In the genomic region with DNA sequence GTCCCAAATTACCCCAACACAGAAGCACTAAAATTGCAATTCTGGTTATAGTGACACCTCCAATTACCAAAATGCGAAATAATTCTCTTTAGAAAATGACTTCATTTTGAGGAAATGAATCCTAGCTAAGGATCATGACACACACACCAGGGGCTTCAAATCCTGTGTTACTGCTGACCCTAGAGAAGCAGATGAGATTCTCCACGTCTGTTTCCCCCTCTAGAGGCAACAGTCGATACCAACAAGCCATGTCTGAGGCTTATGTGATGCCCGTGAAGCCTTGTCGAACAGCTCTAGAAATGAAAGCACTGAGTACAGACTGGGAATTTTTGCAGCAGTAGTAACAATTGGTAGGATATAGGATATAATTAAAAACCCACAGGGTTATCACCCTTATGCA, we compare ENCODE assay signal across 16 cellular contexts.
DNase-seq lines count a peak whose midpoint lies in the region; ATAC-seq and TF ChIP-seq lines count a peak whose summit lies in the region.
"Had no signal": no experiment of that assay in that cellular context is flagged by ENCODE, and none has a peak within 500 bp of the region (broad histone marks: within the 10 kb centered on the region; RNA-seq: fewer than 3 reads in every experiment).

No MANE protein-coding gene starts in this region.

- H3K27ac Mint-ChIP-seq in endothelial cell (ENCODE audit: unreplicated experiment) (no peak overlapping the region), neural progenitor cell (no peak overlapping the region)
- H3K27ac Mint-ChIP-seq: activated naive CD4-positive, alpha-beta T cell treated with anti-CD3 and anti-CD28 coated beads for 36 hours; dendritic cell treated with granulocyte-macrophage colony-stimulating factor and Interleukin-4, amounts not matched to agents 40 ng/mL and 50 ng/mL, for 4 days; naive B cell had no signal

- no peak overlapping the region for H3K4me2 ChIP-seq in neural progenitor cell

- no peaks in the 10 kb centered on the region for H3K36me3 Mint-ChIP-seq in endothelial cell (ENCODE audit: low read depth, unreplicated experiment)
- no peaks in the 10 kb centered on the region for H3K36me3 Mint-ChIP-seq in neural progenitor cell

- H3K79me2 ChIP-seq in neural progenitor cell (ENCODE audit: low read depth): no peaks in the 10 kb centered on the region

- no peaks in the 10 kb centered on the region for H4K20me1 ChIP-seq in neural progenitor cell (ENCODE audit: low read depth)

- H3K27ac ChIP-seq in neural progenitor cell: no peak overlapping the region
- H3K27ac ChIP-seq in heart right ventricle: no peak overlapping the region

- no peak overlapping the region for H3K4me3 ChIP-seq in neural progenitor cell
- H3K4me3 ChIP-seq in heart right ventricle: no peak overlapping the region
- H3K4me3 ChIP-seq: GM12878 had no signal

- WGBS in heart right ventricle, 2 donors: 26 to 39% methylated on average over 5 of the region's 5 CpGs

- no peaks in the 10 kb centered on the region for H3K9me3 Mint-ChIP-seq in endothelial cell (ENCODE audit: unreplicated experiment)
- peaks cover 2% of the 10 kb centered on the region for H3K9me3 Mint-ChIP-seq in neural progenitor cell

- H3K27me3 ChIP-seq in neural progenitor cell (no peaks in the 10 kb centered on the region), heart right ventricle (no peaks in the 10 kb centered on the region)

- no peaks in the 10 kb centered on the region for H3F3A ChIP-seq in neural progenitor cell (ENCODE audit: low read depth)

- H2AFZ ChIP-seq in neural progenitor cell (replicated peaks): peak overlapping the region; percentile 33

- H3K4me1 ChIP-seq in neural progenitor cell (peaks cover 10% of the 10 kb centered on the region), heart right ventricle (no peaks in the 10 kb centered on the region)

- H3K4me1 Mint-ChIP-seq in endothelial cell (ENCODE audit: unreplicated experiment) (no peaks in the 10 kb centered on the region), neural progenitor cell (peaks cover 31% of the 10 kb centered on the region)
- H3K4me1 Mint-ChIP-seq: naive B cell had no signal

- DNase-seq in HCEC 1CT (peak; percentile 9), NCI-H748 (lab: John Stamatoyannopoulos, UW; ENCODE audit: unreplicated experiment) (peak; percentile 67), endothelial cell (ENCODE audit: low spot score) (peak; percentile 22), neural progenitor cell (ENCODE audit: low spot score) (peak; percentile 70), hepatic stellate cell (ENCODE audit: low spot score) (no peak), heart right ventricle (no peak)
- DNase-seq in activated CD4-positive, CD25-positive, alpha-beta regulatory T cell treated with anti-CD3 and anti-CD28 coated beads, Interleukin-2, amount 50 U/mL, for 72 hours: no peak
- DNase-seq: activated CD4-positive, alpha-beta T cell treated with anti-CD3 and anti-CD28 coated beads for 48 hours; activated naive CD4-positive, alpha-beta T cell treated with anti-CD3 and anti-CD28 coated beads for 36 hours; Calu3; naive B cell; NCI-H2171 had no signal

- TF ChIP-seq CTCF in endothelial cell (IDR thresholded peaks at IDR 0.05; ENCODE audit: unreplicated experiment) (no peak), neural progenitor cell (IDR thresholded peaks at IDR 0.05) (peak; percentile 60), heart right ventricle (IDR thresholded peaks at IDR 0.05) (peak in 1 of 9 donors; percentile 11)

- H3K4me3 Mint-ChIP-seq in endothelial cell (ENCODE audit: unreplicated experiment): no peak overlapping the region
- H3K4me3 Mint-ChIP-seq in neural progenitor cell: no peak overlapping the region
- H3K4me3 Mint-ChIP-seq: activated naive CD4-positive, alpha-beta T cell treated with anti-CD3 and anti-CD28 coated beads for 36 hours; dendritic cell treated with granulocyte-macrophage colony-stimulating factor and Interleukin-4, amounts not matched to agents 40 ng/mL and 50 ng/mL, for 4 days; naive B cell had no signal

- no peak overlapping the region for H3K9ac ChIP-seq in neural progenitor cell

- ATAC-seq in HG03025 (IDR thresholded peaks at IDR 0.05; ENCODE audit: low FRiP score, unreplicated experiment) (no peak), heart right ventricle (no peak)
- ATAC-seq: GM12878, Right ventricle myocardium inferior had no signal

- intact Hi-C loops in heart right ventricle (cut with DNase I): no loop called here

- H3K36me3 ChIP-seq in neural progenitor cell (no peaks in the 10 kb centered on the region), heart right ventricle (no peaks in the 10 kb centered on the region)

- no peaks in the 10 kb centered on the region for H3K27me3 Mint-ChIP-seq in endothelial cell (ENCODE audit: unreplicated experiment)
- H3K27me3 Mint-ChIP-seq in neural progenitor cell (ENCODE audit: insufficient read depth, low read depth): peaks cover 3% of the 10 kb centered on the region
- H3K27me3 Mint-ChIP-seq: dendritic cell treated with granulocyte-macrophage colony-stimulating factor and Interleukin-4, amounts not matched to agents 40 ng/mL and 50 ng/mL, for 4 days had no signal

- H3K9me3 ChIP-seq in neural progenitor cell (ENCODE audit: low read depth) (no peaks in the 10 kb centered on the region), heart right ventricle (peaks cover 0 to 20% (median 0%) of the 10 kb centered on the region in 11 donors)

Comparison
In these comparisons a context has a peak if more than half of its experiments do, and no peak if none do; other contexts are left out.
1. DNase-seq: peak in HCEC 1CT (single experiment), NCI-H748 (single experiment), endothelial cell (single experiment) and neural progenitor cell (single experiment); none in activated CD4-positive, CD25-positive, alpha-beta regulatory T cell treated with anti-CD3 and anti-CD28 coated beads, Interleukin-2, amount 50 U/mL, for 72 hours (single experiment), hepatic stellate cell (single experiment) and heart right ventricle (0 of 2).